8 cellular contexts compared by ENCODE assay signal in the genomic region with DNA sequence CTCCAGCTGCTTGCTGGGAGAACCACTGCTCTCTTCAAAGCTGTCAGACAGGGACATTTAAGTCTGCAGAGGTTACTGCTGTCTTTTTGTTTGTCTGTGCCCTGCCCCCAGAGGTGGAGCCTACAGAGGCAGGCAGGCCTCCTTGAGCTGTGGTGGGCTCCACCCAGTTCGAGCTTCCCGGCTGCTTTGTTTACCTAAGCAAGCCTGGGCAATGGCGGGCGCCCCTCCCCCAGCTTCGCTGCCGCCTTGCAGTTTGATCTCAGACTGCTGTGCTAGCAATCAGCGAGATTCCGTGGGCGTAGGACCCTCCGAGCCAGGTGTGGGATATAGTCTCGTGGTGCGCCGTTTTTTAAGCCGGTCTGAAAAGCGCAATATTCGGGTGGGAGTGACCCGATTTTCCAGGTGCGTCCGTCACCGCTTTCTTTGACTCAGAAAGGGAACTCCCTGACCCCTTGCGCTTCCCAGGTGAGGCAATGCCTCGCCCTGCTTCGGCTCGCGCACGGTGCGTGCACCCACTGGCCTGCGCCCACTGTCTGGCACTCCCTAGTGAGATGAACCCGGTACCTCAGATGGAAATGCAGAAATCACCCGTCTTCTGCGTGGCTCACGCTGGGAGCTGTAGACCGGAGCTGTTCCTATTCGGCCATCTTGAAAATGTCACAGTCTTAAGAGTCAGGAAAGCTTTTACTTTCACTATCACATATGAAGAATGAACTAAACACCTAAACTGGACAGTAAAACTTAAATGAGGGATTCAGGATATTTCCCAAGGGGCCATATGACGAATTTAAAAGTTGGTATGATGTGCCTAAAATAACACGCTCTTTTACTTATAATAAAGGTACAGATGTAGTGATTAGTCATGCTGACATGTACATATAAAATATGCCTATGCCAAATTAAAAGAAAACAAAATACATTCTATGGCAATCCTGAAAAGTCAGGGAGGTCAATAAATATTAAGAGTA.
DNase-seq lines count a peak whose midpoint lies in the region; ATAC-seq and TF ChIP-seq lines count a peak whose summit lies in the region.
"Not testable (repeated sequence)": the region's sequence is repeated elsewhere in the genome, so short reads cannot be mapped to it uniquely, and the experiment has no call there.

No MANE protein-coding gene starts in this region.

- H3K4me3 Mint-ChIP-seq in brain, result peak overlapping the region in 3 of 5 experiments; percentile 41 to 63 (median 52)

- H3K36me3 Mint-ChIP-seq in brain, result not testable (repeated sequence)

- H3K27me3 ChIP-seq in DND-41 (ENCODE audit: insufficient read depth, low read length, poor library complexity); HUES64 (ENCODE audit: insufficient read depth, low read length); transverse colon: not testable (repeated sequence)

- H3K9me3 ChIP-seq in DND-41 (ENCODE audit: insufficient read depth, low read length, severe bottlenecking); HUES64 (ENCODE audit: insufficient read depth, low read depth, low read length); mucosa of descending colon; transverse colon: not testable (repeated sequence)

- TF ChIP-seq POLR2A in transverse colon (IDR thresholded peaks at IDR 0.05), result not testable (repeated sequence)

- not testable (repeated sequence) for H3K4me1 ChIP-seq in DND-41 (ENCODE audit: insufficient read depth, low read length); HUES64 (ENCODE audit: insufficient read depth, low read length); mucosa of descending colon (ENCODE audit: low read depth); transverse colon

- in situ Hi-C loops in transverse colon (cut with MboI; ENCODE audit: low pct_ligation_motif_present in 1 of 4, low pct_unique_long_range_greater_than_20kb in 1 of 4, low sequenced_read_pairs in 3 of 4), result not testable (repeated sequence)

- H3K27ac Mint-ChIP-seq in brain, result peak overlapping the region in 1 of 5 experiments; percentile 68

- peak; percentile 61; the same call in 1 of the 3 replicates for ATAC-seq in DND-41 (ENCODE audit: insufficient read depth, low read depth)
- peak; percentile 49 for ATAC-seq in mucosa of descending colon

- H3K36me3 ChIP-seq in DND-41 (ENCODE audit: insufficient read depth, low read length); HUES64 (ENCODE audit: insufficient read depth, low read length); mucosa of descending colon (ENCODE audit: low read depth); transverse colon: not testable (repeated sequence)

- 47% methylated on average over 18 of the region's 36 CpGs for WGBS in HUES64
- 82 to 83% methylated on average over 2 to 12 of the region's 36 CpGs for WGBS in transverse colon (ENCODE audit: low coverage in 1 of 2), 2 donors

- not testable (repeated sequence) for H3K79me2 ChIP-seq in DND-41 (ENCODE audit: insufficient read depth, low read length)

- TF ChIP-seq CTCF in DND-41 (IDR thresholded peaks at IDR 0.05; ENCODE audit: borderline replicate concordance, extremely low read depth, low read length, poor library complexity, severe bottlenecking); brain (conservative IDR thresholded peaks at IDR 0.05); fibroblast of villous mesenchyme (IDR thresholded peaks at IDR 0.05; ENCODE audit: insufficient read depth, low read depth, low read length); mucosa of descending colon (IDR thresholded peaks at IDR 0.05); transverse colon (IDR thresholded peaks at IDR 0.05): not testable (repeated sequence)

- not testable (repeated sequence) for H3K27me3 Mint-ChIP-seq in brain

- intact Hi-C loops in mucosa of descending colon (cut with DNase I, micrococcal nuclease); transverse colon (cut with DNase I; ENCODE audit: low total_unique reads): not testable (repeated sequence)

- DNase-seq in DND-41, mucosa of descending colon, transverse colon: not testable (repeated sequence)
- DNase-seq in NCI-H2081 (lab: John Stamatoyannopoulos, UW), result peak; percentile 19 to 30
- peak; percentile 47 for DNase-seq in NCI-H69 (lab: John Stamatoyannopoulos, UW)
- DNase-seq in fibroblast of villous mesenchyme (ENCODE audit: low read depth), result peak; percentile 12

- H3K4me1 Mint-ChIP-seq in brain, result peaks cover 19% of the 10 kb centered on the region

- not testable (repeated sequence) for H3K27ac ChIP-seq in DND-41 (ENCODE audit: low read length); HUES64 (ENCODE audit: low read depth, low read length)
- H3K27ac ChIP-seq in transverse colon, result peak overlapping the region in 3 of 4 donors; percentile 26 to 61 (median 61)

- H2AFZ ChIP-seq in DND-41 (ENCODE audit: low read depth, low read length), result not testable (repeated sequence)

- not testable (repeated sequence) for H4K20me1 ChIP-seq in DND-41 (ENCODE audit: insufficient read depth, low read length)

- not testable (repeated sequence) for TF ChIP-seq EP300 in transverse colon (IDR thresholded peaks at IDR 0.05; ENCODE audit: low read depth)

- H3K9ac ChIP-seq in DND-41 (ENCODE audit: low read depth, low read length), result not testable (repeated sequence)
- peak overlapping the region; percentile 47; the same call in 1 of the 2 replicates for H3K9ac ChIP-seq in HUES64 (ENCODE audit: low read depth, low read length)

- not testable (repeated sequence) for H3K4me3 ChIP-seq in DND-41 (ENCODE audit: low read depth in 1 of 2, low read length in 2 of 2); HUES64 (ENCODE audit: low read length); mucosa of descending colon
- peak overlapping the region; percentile 38 for H3K4me3 ChIP-seq in fibroblast of villous mesenchyme (ENCODE audit: low read depth, low read length)
- H3K4me3 ChIP-seq in transverse colon, result peak overlapping the region in 3 of 4 donors; percentile 8 to 21 (median 10)

- not testable (repeated sequence) for H3K4me2 ChIP-seq in DND-41 (ENCODE audit: insufficient read depth, low read length)

- H3K9me3 Mint-ChIP-seq in brain, result not testable (repeated sequence)
